In genomic region chr7:11256501-11256900, GRCh38 we compare ENCODE assay signal across 18 cellular contexts.
DNase-seq lines count a peak whose midpoint lies in the region; TF ChIP-seq lines count a peak whose summit lies in the region.
"Had no signal": no experiment of that assay in that cellular context is flagged by ENCODE, and none has a peak within 500 bp of the region (broad histone marks: within the 10 kb centered on the region; RNA-seq: fewer than 3 reads in every experiment).

No MANE protein-coding gene starts in this region.

- H3K18ac ChIP-seq in trophoblast cell (ENCODE audit: low read length): no peak overlapping the region

- H2AFZ ChIP-seq in trophoblast cell (ENCODE audit: insufficient read depth, low read length, poor library complexity) (no peak overlapping the region), osteoblast (ENCODE audit: low read length) (no peak overlapping the region)

- H3K36me3 ChIP-seq in SJCRH30: no peaks in the 10 kb centered on the region
- no peaks in the 10 kb centered on the region for H3K36me3 ChIP-seq in trophoblast cell (ENCODE audit: control insufficient read depth in 1 of 2, insufficient read depth in 2 of 2, low read length in 2 of 2)
- no peaks in the 10 kb centered on the region for H3K36me3 ChIP-seq in osteoblast (ENCODE audit: insufficient read depth, low read length)
- H3K36me3 ChIP-seq: BE2C had no signal

- H2BK120ac ChIP-seq in trophoblast cell (ENCODE audit: insufficient read depth, low read length, poor library complexity): no peak overlapping the region

- no peak overlapping the region for H3K9ac ChIP-seq in trophoblast cell (ENCODE audit: low read length)

- peaks cover 66% of the 10 kb centered on the region for H3K4me1 ChIP-seq in SJCRH30
- peaks cover 2% of the 10 kb centered on the region in 2 experiments for H3K4me1 ChIP-seq in trophoblast cell (ENCODE audit: control insufficient read depth in 1 of 2, insufficient read depth in 2 of 2, low read length in 2 of 2)
- no peaks in the 10 kb centered on the region for H3K4me1 ChIP-seq in osteoblast (ENCODE audit: insufficient read depth, low read length)

- H3K27ac ChIP-seq in SJCRH30 (peak overlapping the region; percentile 76), trophoblast cell (ENCODE audit: low read depth, low read length) (no peak overlapping the region), osteoblast (ENCODE audit: low read depth, low read length) (no peak overlapping the region)

- WGBS in trophoblast cell (ENCODE audit: extremely low coverage, insufficient coverage, insufficient read length): no CpG with 5 or more reads among the region's 4 CpGs

- no peaks in the 10 kb centered on the region for H3K79me1 ChIP-seq in trophoblast cell (ENCODE audit: low read length)

- no peaks in the 10 kb centered on the region for H3K27me3 ChIP-seq in SJCRH30
- H3K27me3 ChIP-seq in trophoblast cell (ENCODE audit: insufficient read depth, low read length): no peaks in the 10 kb centered on the region
- H3K27me3 ChIP-seq in osteoblast (ENCODE audit: insufficient read depth, low read length): no peaks in the 10 kb centered on the region
- H3K27me3 ChIP-seq: BE2C had no signal

- no peak overlapping the region for H2BK5ac ChIP-seq in trophoblast cell (ENCODE audit: low read depth, low read length, poor library complexity)

- H2AK5ac ChIP-seq in trophoblast cell (ENCODE audit: low read length): no peak overlapping the region

- no peaks in the 10 kb centered on the region for H3K79me2 ChIP-seq in trophoblast cell (ENCODE audit: control insufficient read depth, insufficient read depth, low read length, poor library complexity)
- H3K79me2 ChIP-seq in osteoblast (ENCODE audit: insufficient read depth, low read length): no peaks in the 10 kb centered on the region

- peak overlapping the region; percentile 71 for H4K8ac ChIP-seq in trophoblast cell (ENCODE audit: low read depth, low read length)

- no peak overlapping the region for H3K14ac ChIP-seq in trophoblast cell (ENCODE audit: low read length)

- no peak overlapping the region for H3K4ac ChIP-seq in trophoblast cell (ENCODE audit: low read depth, low read length)

- peak; percentile 68 for DNase-seq in G401 (ENCODE audit: low spot score)
- DNase-seq in SJCRH30: peak; percentile 79 to 89
- peak; percentile 28 for DNase-seq in inferior parietal cortex (ENCODE audit: extremely low spot score)
- no peak for DNase-seq in trophoblast cell
- no peak for DNase-seq in cortex of kidney (lab: John Stamatoyannopoulos, UW)
- DNase-seq in stimulated activated CD4-positive, alpha-beta T cell treated with anti-CD3 and anti-CD28 coated beads, Interleukin-12 subunit alpha, Interleukin-12 subunit beta, amount 100 ng/mL, for 4 hours: no peak
- no peak for DNase-seq in osteoblast (ENCODE audit: insufficient read length, low spot score, missing footprints)
- DNase-seq: BE2C; CD4-positive, CD25-positive, alpha-beta regulatory T cell; CD8-positive, alpha-beta memory T cell; COR-L47; DMS153; DMS79; GF-D8; GOT3; H7; HFFc6; IMR-90 had no signal

- no peak overlapping the region for H2BK12ac ChIP-seq in trophoblast cell (ENCODE audit: low read length)

- H4K20me1 ChIP-seq in osteoblast (ENCODE audit: insufficient read depth, low read length): no peaks in the 10 kb centered on the region

- H4K91ac ChIP-seq in trophoblast cell (ENCODE audit: low read depth, low read length): no peak overlapping the region

- no peaks in the 10 kb centered on the region for H3K9me3 ChIP-seq in SJCRH30 (replicated peaks)
- H3K9me3 ChIP-seq in trophoblast cell (ENCODE audit: insufficient read depth, low read depth, low read length): no peaks in the 10 kb centered on the region
- no peaks in the 10 kb centered on the region for H3K9me3 ChIP-seq in osteoblast (ENCODE audit: low read depth, low read length)
- H3K9me3 ChIP-seq: BE2C had no signal

- TF ChIP-seq CTCF in osteoblast (IDR thresholded peaks at IDR 0.05; ENCODE audit: extremely low read depth, low read depth, low read length): no peak

- no peak overlapping the region for H4K12ac ChIP-seq in trophoblast cell (ENCODE audit: low read depth, low read length)

- in situ Hi-C loops in G401 (cut with HindIII; ENCODE audit: low sequenced_read_pairs): no loop called here

- no peak overlapping the region for H3K4me2 ChIP-seq in trophoblast cell (ENCODE audit: low read length)
- H3K4me2 ChIP-seq in osteoblast (ENCODE audit: insufficient read depth, low read length): no peak overlapping the region

- H3K23ac ChIP-seq in trophoblast cell (ENCODE audit: low read length): no peak overlapping the region

- H3K4me3 ChIP-seq in SJCRH30 (no peak overlapping the region), trophoblast cell (ENCODE audit: low read depth, low read length) (no peak overlapping the region), osteoblast (ENCODE audit: insufficient read depth, low read length) (no peak overlapping the region)

Comparison
In these comparisons a context has a peak if more than half of its experiments do, and no peak if none do; other contexts are left out.
1. DNase-seq: peak in G401 (single experiment), SJCRH30 (2 of 2) and inferior parietal cortex (single experiment); none in trophoblast cell (0 of 2), cortex of kidney (single experiment), stimulated activated CD4-positive, alpha-beta T cell treated with anti-CD3 and anti-CD28 coated beads, Interleukin-12 subunit alpha, Interleukin-12 subunit beta, amount 100 ng/mL, for 4 hours (single experiment) and osteoblast (single experiment).